In genomic region chr18:3653859-3654441, GRCh38 we compare ENCODE assay signal across 15 cellular contexts.
A peak's percentile ranks its signal among the peaks of the same experiment; 100 is the strongest.
DNase-seq lines count a peak whose midpoint lies in the region; ATAC-seq and TF ChIP-seq lines count a peak whose summit lies in the region.
"Had no signal": no experiment of that assay in that cellular context is flagged by ENCODE, and none has a peak within 500 bp of the region (broad histone marks: within the 10 kb centered on the region; RNA-seq: fewer than 3 reads in every experiment).

No MANE protein-coding gene starts in this region.

- no peak for TF ChIP-seq CTCF in chondrocyte (IDR thresholded peaks at IDR 0.05)
- no peak for TF ChIP-seq CTCF in progenitor cell of endocrine pancreas (IDR thresholded peaks at IDR 0.05; ENCODE audit: unreplicated experiment)

- H3K36me3 Mint-ChIP-seq in activated CD4-positive, alpha-beta T cell treated with anti-CD3 and anti-CD28 coated beads, Interleukin-2, amount 10 ng/mL, durations not matched to agents 24 days and 14 days (ENCODE audit: low read depth) = peaks cover 3% of the 10 kb centered on the region
- H3K36me3 Mint-ChIP-seq in chondrocyte (ENCODE audit: low read depth) (no peaks in the 10 kb centered on the region), progenitor cell of endocrine pancreas (ENCODE audit: insufficient read depth) (no peaks in the 10 kb centered on the region)

- peaks cover 37% of the 10 kb centered on the region for H3K4me1 Mint-ChIP-seq in activated CD4-positive, alpha-beta T cell treated with anti-CD3 and anti-CD28 coated beads, Interleukin-2, amount 10 ng/mL, durations not matched to agents 24 days and 14 days
- H3K4me1 Mint-ChIP-seq in chondrocyte (ENCODE audit: low read depth) (peaks cover 40% of the 10 kb centered on the region), progenitor cell of endocrine pancreas (ENCODE audit: low read depth) (peaks cover 37% of the 10 kb centered on the region)

- intact Hi-C loops in activated CD4-positive, alpha-beta T cell treated with anti-CD3 and anti-CD28 coated beads, Interleukin-2, amount 10 ng/mL, durations not matched to agents 24 days and 14 days (cut with micrococcal nuclease) = loop anchor here (1.0 to 2.0 kb wide), 5 partner anchors 7 to 206 kb away; no protein-coding TSS in a partner anchor

- no peaks in the 10 kb centered on the region for H3K27me3 Mint-ChIP-seq in activated CD4-positive, alpha-beta T cell treated with anti-CD3 and anti-CD28 coated beads, Interleukin-2, amount 10 ng/mL, durations not matched to agents 24 days and 14 days
- no peaks in the 10 kb centered on the region for H3K27me3 Mint-ChIP-seq in chondrocyte (ENCODE audit: low read depth)
- H3K27me3 Mint-ChIP-seq in progenitor cell of endocrine pancreas = no peaks in the 10 kb centered on the region
- H3K27me3 Mint-ChIP-seq: activated CD4-positive, alpha-beta T cell treated with anti-CD3 and anti-CD28 coated beads, Interleukin-2, amount 10 ng/mL, durations not matched to agents 7 days and 5 days had no signal

- peak overlapping the region; percentile 52 for H3K4me3 Mint-ChIP-seq in activated CD4-positive, alpha-beta T cell treated with anti-CD3 and anti-CD28 coated beads, Interleukin-2, amount 10 ng/mL, durations not matched to agents 24 days and 14 days
- H3K4me3 Mint-ChIP-seq in chondrocyte (ENCODE audit: unreplicated experiment) = no peak overlapping the region
- no peak overlapping the region for H3K4me3 Mint-ChIP-seq in progenitor cell of endocrine pancreas (ENCODE audit: low read depth)
- H3K4me3 Mint-ChIP-seq: activated CD4-positive, alpha-beta T cell treated with anti-CD3 and anti-CD28 coated beads, Interleukin-2, amount 10 ng/mL, durations not matched to agents 7 days and 5 days had no signal

- peaks cover 3% of the 10 kb centered on the region for H3K9me3 Mint-ChIP-seq in activated CD4-positive, alpha-beta T cell treated with anti-CD3 and anti-CD28 coated beads, Interleukin-2, amount 10 ng/mL, durations not matched to agents 24 days and 14 days
- H3K9me3 Mint-ChIP-seq in chondrocyte (ENCODE audit: low read depth) = no peaks in the 10 kb centered on the region
- no peaks in the 10 kb centered on the region for H3K9me3 Mint-ChIP-seq in progenitor cell of endocrine pancreas (ENCODE audit: low read depth)
- H3K9me3 Mint-ChIP-seq: activated CD4-positive, alpha-beta T cell treated with anti-CD3 and anti-CD28 coated beads, Interleukin-2, amount 10 ng/mL, durations not matched to agents 7 days and 5 days had no signal

- peak overlapping the region; percentile 76 for H3K27ac Mint-ChIP-seq in activated CD4-positive, alpha-beta T cell treated with anti-CD3 and anti-CD28 coated beads, Interleukin-2, amount 10 ng/mL, durations not matched to agents 24 days and 14 days
- H3K27ac Mint-ChIP-seq in chondrocyte (ENCODE audit: unreplicated experiment) (peak overlapping the region; percentile 97), progenitor cell of endocrine pancreas (peak overlapping the region; percentile 33)
- H3K27ac Mint-ChIP-seq: activated CD4-positive, alpha-beta T cell treated with anti-CD3 and anti-CD28 coated beads, Interleukin-2, amount 10 ng/mL, durations not matched to agents 7 days and 5 days had no signal

- DNase-seq in activated CD4-positive, alpha-beta T cell treated with anti-CD3 and anti-CD28 coated beads, Interleukin-2, amount 10 ng/mL, durations not matched to agents 24 days and 14 days = no peak
- no peak for DNase-seq in activated CD4-positive, alpha-beta T cell treated with anti-CD3 and anti-CD28 coated beads, Interleukin-2, amount 50 U/mL, for 4 hours
- DNase-seq in SHP77 treated with DMSO at 0.1 percent for 48 hours (lab: John Stamatoyannopoulos, UW) (peak; percentile 47), chondrocyte (ENCODE audit: low spot score) (no peak), progenitor cell of endocrine pancreas (ENCODE audit: low spot score, unreplicated experiment) (no peak), AG20443 (ENCODE audit: low spot score) (no peak)
- no peak for DNase-seq in stimulated activated CD4-positive, alpha-beta T cell treated with anti-CD3 and anti-CD28 coated beads, Interleukin-4, amount 100 ng/mL, for 1 hour
- DNase-seq: activated CD4-positive, alpha-beta T cell treated with anti-CD3 and anti-CD28 coated beads, Interleukin-2, amount 10 ng/mL, durations not matched to agents 7 days and 5 days; activated effector memory CD4-positive, alpha-beta T cell treated with Interleukin-2 at 50 U/mL for 16 hours; central memory CD4-positive, alpha-beta T cell; Karpas-422; NCI-H187; stimulated activated CD4-positive, alpha-beta T cell treated with anti-CD3 and anti-CD28 coated beads, Interleukin-12 subunit alpha, Interleukin-12 subunit beta, amount 100 ng/mL, for 4 hours; transverse colon had no signal

- ATAC-seq in HG02870 (IDR thresholded peaks at IDR 0.05; ENCODE audit: unreplicated experiment) = no peak

Comparison
In these comparisons a context has a peak if more than half of its experiments do, and no peak if none do; other contexts are left out.
1. H3K27ac Mint-ChIP-seq: peak in every context shown above with its lines; median percentile 97 in chondrocyte; 76 in activated CD4-positive, alpha-beta T cell treated with anti-CD3 and anti-CD28 coated beads, Interleukin-2, amount 10 ng/mL, durations not matched to agents 24 days and 14 days; 33 in progenitor cell of endocrine pancreas.